In genomic region chr2:205130111-205130829, GRCh38 we compare ENCODE assay signal across 2 cellular contexts.
TF ChIP-seq lines count a peak whose summit lies in the region.

No MANE protein-coding gene starts in this region.

TF ChIP-seq in SK-N-SH, 30 proteins besides CTCF, POLR2A, EP300 and RAD21 (continued from another document):
- TF ChIP-seq ZBTB33 (IDR thresholded peaks at IDR 0.05; ENCODE audit: borderline replicate concordance, low read depth), result no peak
- TF ChIP-seq SMC3 (IDR thresholded peaks at IDR 0.05; ENCODE audit: low read depth, low read length), result no peak
- TF ChIP-seq, protein P1, sequence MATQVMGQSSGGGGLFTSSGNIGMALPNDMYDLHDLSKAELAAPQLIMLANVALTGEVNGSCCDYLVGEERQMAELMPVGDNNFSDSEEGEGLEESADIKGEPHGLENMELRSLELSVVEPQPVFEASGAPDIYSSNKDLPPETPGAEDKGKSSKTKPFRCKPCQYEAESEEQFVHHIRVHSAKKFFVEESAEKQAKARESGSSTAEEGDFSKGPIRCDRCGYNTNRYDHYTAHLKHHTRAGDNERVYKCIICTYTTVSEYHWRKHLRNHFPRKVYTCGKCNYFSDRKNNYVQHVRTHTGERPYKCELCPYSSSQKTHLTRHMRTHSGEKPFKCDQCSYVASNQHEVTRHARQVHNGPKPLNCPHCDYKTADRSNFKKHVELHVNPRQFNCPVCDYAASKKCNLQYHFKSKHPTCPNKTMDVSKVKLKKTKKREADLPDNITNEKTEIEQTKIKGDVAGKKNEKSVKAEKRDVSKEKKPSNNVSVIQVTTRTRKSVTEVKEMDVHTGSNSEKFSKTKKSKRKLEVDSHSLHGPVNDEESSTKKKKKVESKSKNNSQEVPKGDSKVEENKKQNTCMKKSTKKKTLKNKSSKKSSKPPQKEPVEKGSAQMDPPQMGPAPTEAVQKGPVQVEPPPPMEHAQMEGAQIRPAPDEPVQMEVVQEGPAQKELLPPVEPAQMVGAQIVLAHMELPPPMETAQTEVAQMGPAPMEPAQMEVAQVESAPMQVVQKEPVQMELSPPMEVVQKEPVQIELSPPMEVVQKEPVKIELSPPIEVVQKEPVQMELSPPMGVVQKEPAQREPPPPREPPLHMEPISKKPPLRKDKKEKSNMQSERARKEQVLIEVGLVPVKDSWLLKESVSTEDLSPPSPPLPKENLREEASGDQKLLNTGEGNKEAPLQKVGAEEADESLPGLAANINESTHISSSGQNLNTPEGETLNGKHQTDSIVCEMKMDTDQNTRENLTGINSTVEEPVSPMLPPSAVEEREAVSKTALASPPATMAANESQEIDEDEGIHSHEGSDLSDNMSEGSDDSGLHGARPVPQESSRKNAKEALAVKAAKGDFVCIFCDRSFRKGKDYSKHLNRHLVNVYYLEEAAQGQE (IDR thresholded peaks at IDR 0.05; ENCODE audit: low read depth, low read length), result no peak
- TF ChIP-seq, protein P2, sequence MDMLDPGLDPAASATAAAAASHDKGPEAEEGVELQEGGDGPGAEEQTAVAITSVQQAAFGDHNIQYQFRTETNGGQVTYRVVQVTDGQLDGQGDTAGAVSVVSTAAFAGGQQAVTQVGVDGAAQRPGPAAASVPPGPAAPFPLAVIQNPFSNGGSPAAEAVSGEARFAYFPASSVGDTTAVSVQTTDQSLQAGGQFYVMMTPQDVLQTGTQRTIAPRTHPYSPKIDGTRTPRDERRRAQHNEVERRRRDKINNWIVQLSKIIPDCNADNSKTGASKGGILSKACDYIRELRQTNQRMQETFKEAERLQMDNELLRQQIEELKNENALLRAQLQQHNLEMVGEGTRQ (IDR thresholded peaks at IDR 0.05; ENCODE audit: borderline replicate concordance, low read depth, low read length), result no peak
- no peak for TF ChIP-seq MAX (IDR thresholded peaks at IDR 0.05; ENCODE audit: low read depth)
- TF ChIP-seq PBX3 (IDR thresholded peaks at IDR 0.05), result no peak

TF ChIP-seq in SK-N-SH treated with all-trans-retinoic acid at 6 μM for 48 hours, 23 proteins besides CTCF, POLR2A, EP300 and RAD21 (continued from another document):
- TF ChIP-seq CSRNP3 (CRISPR knock-in tag; IDR thresholded peaks at IDR 0.05) (no peak), ZFP3 (CRISPR knock-in tag; IDR thresholded peaks at IDR 0.05) (no peak), TCF4 (CRISPR knock-in tag; IDR thresholded peaks at IDR 0.05; ENCODE audit: borderline replicate concordance) (no peak), ZNF8 (CRISPR knock-in tag; IDR thresholded peaks at IDR 0.05) (no peak), PATZ1 (CRISPR knock-in tag; IDR thresholded peaks at IDR 0.05; ENCODE audit: borderline replicate concordance) (no peak), ZFP30 (CRISPR knock-in tag; IDR thresholded peaks at IDR 0.05) (no peak), ZNF70 (CRISPR knock-in tag; IDR thresholded peaks at IDR 0.05) (no peak), CSDC2 (CRISPR knock-in tag; IDR thresholded peaks at IDR 0.05) (no peak), ARNTL (CRISPR knock-in tag; IDR thresholded peaks at IDR 0.05; ENCODE audit: borderline replicate concordance, low read depth) (no peak)
